ENCODE assay signal across 1 cellular context in the genomic region with DNA sequence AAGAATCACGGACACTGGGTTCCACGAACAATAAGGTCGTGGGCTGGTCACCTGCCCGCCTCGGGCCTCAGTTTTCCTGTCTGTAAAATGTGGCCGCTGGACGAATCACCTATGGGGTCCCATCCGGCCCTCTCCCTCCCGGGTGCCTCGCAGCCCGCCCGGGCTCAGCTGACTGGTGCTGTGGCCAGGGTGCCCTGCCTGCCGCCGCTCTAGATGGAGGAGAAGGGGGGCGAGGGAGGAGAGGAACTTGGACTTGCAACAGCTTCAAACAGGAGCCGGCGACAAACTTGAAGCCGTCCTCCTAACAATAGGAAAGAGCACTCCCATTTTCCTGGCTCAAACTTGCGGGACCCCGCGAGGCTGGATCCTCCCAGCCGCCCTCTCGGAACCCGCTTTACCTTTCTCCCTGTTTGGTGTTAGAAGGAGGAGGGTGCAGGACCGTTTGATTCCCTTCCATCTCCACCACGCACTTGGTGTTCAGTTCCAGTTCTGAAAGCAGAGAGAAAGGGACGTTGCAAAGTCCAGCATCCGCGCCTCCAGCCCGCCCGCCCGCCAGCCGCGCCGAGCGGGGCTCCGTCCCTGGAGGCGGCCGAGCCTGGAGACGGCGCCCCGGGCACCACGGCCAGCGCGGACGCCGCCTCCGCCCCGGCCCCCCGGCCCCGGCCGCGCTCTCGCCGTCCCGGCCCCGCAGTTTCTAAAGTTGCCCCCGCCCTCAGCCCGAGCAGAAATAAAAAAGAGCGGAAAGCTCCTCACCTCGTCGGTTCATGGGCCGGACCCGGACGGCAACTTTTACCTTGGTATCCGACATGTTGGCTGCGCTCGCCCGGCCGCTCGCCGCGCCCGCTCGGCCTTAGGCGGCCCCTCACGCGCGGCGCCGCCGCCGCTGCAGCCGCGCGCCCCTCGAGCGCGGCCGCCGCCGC.
TF ChIP-seq lines count a peak whose summit lies in the region.

No MANE protein-coding gene starts in this region.

TF ChIP-seq in HepG2, 621 proteins besides CTCF, POLR2A, EP300 and RAD21 (continued from another document and continues in another):
- TF ChIP-seq ZNF296 (CRISPR knock-in tag; conservative IDR thresholded peaks at IDR 0.05) = 0 out of 2 replicates have a peak, but pooled peaks have one; percentile 24
- no peak for TF ChIP-seq CBFB (CRISPR knock-in tag; IDR thresholded peaks at IDR 0.05)
- TF ChIP-seq ZNF318 (CRISPR knock-in tag; IDR thresholded peaks at IDR 0.05) = no peak
- no peak; the same call in 1 of the 2 replicates for TF ChIP-seq ZNF674 (CRISPR knock-in tag; IDR thresholded peaks at IDR 0.05; ENCODE audit: low read depth)
- TF ChIP-seq, protein P1, sequence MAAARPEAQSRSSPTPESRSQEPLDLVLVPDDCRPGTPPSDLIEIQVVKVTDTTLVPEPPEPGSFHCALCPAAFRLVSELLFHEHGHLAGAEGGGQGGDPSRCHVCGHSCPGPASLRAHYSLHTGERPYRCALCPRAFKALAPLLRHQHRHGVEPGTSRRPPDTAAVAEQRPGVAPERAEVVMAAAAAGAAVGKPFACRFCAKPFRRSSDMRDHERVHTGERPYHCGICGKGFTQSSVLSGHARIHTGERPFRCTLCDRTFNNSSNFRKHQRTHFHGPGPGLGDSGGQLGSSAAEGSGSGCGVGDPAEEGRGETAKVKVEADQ (CRISPR knock-in tag; IDR thresholded peaks at IDR 0.05; ENCODE audit: borderline replicate concordance) = no peak
- TF ChIP-seq AKAP8 (CRISPR knock-in tag; IDR thresholded peaks at IDR 0.05) = no peak
- no peak for TF ChIP-seq ZNF282 (IDR thresholded peaks at IDR 0.05; ENCODE audit: partially characterized antibody)
- TF ChIP-seq ZNF615 (CRISPR knock-in tag; IDR thresholded peaks at IDR 0.05; ENCODE audit: borderline replicate concordance) = no peak
- TF ChIP-seq FOXA1 (IDR thresholded peaks at IDR 0.05) = no peak
- TF ChIP-seq FOXA1 (CRISPR knock-in tag; IDR thresholded peaks at IDR 0.05) = no peak
- no peak for TF ChIP-seq HNRNPH1 (optimal IDR thresholded peaks at IDR 0.05; ENCODE audit: low read depth, low read length)
- no peak for TF ChIP-seq HDAC6 (IDR thresholded peaks at IDR 0.05; ENCODE audit: low read depth, low read length)
- TF ChIP-seq ZNF484 (CRISPR knock-in tag; IDR thresholded peaks at IDR 0.05; ENCODE audit: borderline replicate concordance, low read depth) = no peak
- no peak for TF ChIP-seq HOMEZ (CRISPR knock-in tag; IDR thresholded peaks at IDR 0.05; ENCODE audit: low read depth)
- TF ChIP-seq REL (CRISPR knock-in tag; conservative IDR thresholded peaks at IDR 0.05) = no peak
- TF ChIP-seq NR2C2 (CRISPR knock-in tag; IDR thresholded peaks at IDR 0.05; ENCODE audit: borderline replicate concordance) = no peak
- no peak for TF ChIP-seq ZNF563 (CRISPR knock-in tag; IDR thresholded peaks at IDR 0.05)
- 0 out of 2 replicates have a peak, but pooled peaks have one; percentile 27 for TF ChIP-seq ZNF3 (CRISPR knock-in tag; IDR thresholded peaks at IDR 0.05)
- TF ChIP-seq U2AF1 (optimal IDR thresholded peaks at IDR 0.05; ENCODE audit: low read depth, low read length) = no peak
- TF ChIP-seq PRDM15 (CRISPR knock-in tag; IDR thresholded peaks at IDR 0.05) = no peak
- TF ChIP-seq PHF21A (CRISPR knock-in tag; IDR thresholded peaks at IDR 0.05) = peak; percentile 69; the same call in 1 of the 2 replicates
- no peak for TF ChIP-seq ZNF101 (CRISPR knock-in tag; IDR thresholded peaks at IDR 0.05; ENCODE audit: borderline replicate concordance, low read depth)
- TF ChIP-seq, protein P2, sequence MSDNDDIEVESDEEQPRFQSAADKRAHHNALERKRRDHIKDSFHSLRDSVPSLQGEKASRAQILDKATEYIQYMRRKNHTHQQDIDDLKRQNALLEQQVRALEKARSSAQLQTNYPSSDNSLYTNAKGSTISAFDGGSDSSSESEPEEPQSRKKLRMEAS (IDR thresholded peaks at IDR 0.05) = peak; percentile 50; the same call in 1 of the 2 replicates
- no peak for TF ChIP-seq ZNF251 (CRISPR knock-in tag; IDR thresholded peaks at IDR 0.05)
- no peak for TF ChIP-seq CREB1 (IDR thresholded peaks at IDR 0.05)
- TF ChIP-seq CREB1 (CRISPR knock-in tag; IDR thresholded peaks at IDR 0.05) = no peak
- no peak for TF ChIP-seq ZKSCAN8 (CRISPR knock-in tag; IDR thresholded peaks at IDR 0.05; ENCODE audit: borderline replicate concordance)
- no peak for TF ChIP-seq ZNF552 (CRISPR knock-in tag; IDR thresholded peaks at IDR 0.05; ENCODE audit: borderline replicate concordance)
- peak; percentile 52; the same call in 1 of the 2 replicates for TF ChIP-seq NCOR1 (IDR thresholded peaks at IDR 0.05; ENCODE audit: borderline replicate concordance, low read length)
- TF ChIP-seq ZNF234 (CRISPR knock-in tag; conservative IDR thresholded peaks at IDR 0.05) = no peak
- TF ChIP-seq, protein P3, sequence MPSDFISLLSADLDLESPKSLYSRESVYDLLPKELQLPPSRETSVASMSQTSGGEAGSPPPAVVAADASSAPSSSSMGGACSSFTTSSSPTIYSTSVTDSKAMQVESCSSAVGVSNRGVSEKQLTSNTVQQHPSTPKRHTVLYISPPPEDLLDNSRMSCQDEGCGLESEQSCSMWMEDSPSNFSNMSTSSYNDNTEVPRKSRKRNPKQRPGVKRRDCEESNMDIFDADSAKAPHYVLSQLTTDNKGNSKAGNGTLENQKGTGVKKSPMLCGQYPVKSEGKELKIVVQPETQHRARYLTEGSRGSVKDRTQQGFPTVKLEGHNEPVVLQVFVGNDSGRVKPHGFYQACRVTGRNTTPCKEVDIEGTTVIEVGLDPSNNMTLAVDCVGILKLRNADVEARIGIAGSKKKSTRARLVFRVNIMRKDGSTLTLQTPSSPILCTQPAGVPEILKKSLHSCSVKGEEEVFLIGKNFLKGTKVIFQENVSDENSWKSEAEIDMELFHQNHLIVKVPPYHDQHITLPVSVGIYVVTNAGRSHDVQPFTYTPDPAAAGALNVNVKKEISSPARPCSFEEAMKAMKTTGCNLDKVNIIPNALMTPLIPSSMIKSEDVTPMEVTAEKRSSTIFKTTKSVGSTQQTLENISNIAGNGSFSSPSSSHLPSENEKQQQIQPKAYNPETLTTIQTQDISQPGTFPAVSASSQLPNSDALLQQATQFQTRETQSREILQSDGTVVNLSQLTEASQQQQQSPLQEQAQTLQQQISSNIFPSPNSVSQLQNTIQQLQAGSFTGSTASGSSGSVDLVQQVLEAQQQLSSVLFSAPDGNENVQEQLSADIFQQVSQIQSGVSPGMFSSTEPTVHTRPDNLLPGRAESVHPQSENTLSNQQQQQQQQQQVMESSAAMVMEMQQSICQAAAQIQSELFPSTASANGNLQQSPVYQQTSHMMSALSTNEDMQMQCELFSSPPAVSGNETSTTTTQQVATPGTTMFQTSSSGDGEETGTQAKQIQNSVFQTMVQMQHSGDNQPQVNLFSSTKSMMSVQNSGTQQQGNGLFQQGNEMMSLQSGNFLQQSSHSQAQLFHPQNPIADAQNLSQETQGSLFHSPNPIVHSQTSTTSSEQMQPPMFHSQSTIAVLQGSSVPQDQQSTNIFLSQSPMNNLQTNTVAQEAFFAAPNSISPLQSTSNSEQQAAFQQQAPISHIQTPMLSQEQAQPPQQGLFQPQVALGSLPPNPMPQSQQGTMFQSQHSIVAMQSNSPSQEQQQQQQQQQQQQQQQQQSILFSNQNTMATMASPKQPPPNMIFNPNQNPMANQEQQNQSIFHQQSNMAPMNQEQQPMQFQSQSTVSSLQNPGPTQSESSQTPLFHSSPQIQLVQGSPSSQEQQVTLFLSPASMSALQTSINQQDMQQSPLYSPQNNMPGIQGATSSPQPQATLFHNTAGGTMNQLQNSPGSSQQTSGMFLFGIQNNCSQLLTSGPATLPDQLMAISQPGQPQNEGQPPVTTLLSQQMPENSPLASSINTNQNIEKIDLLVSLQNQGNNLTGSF (CRISPR knock-in tag; IDR thresholded peaks at IDR 0.05) = no peak
